ENCODE assay signal across 16 cellular contexts in genomic region chr6:33007831-33008395, GRCh38. TPM values are rescaled to one million over a fixed set of nuclear protein-coding genes. Genes with fewer than 3 reads are reported as not detected.
DNase-seq lines count a peak whose midpoint lies in the region; ATAC-seq and TF ChIP-seq lines count a peak whose summit lies in the region.
"Had no signal": no experiment of that assay in that cellular context is flagged by ENCODE, and none has a peak within 500 bp of the region (broad histone marks: within the 10 kb centered on the region; RNA-seq: fewer than 3 reads in every experiment).

No MANE protein-coding gene starts in this region.

- H2AFZ ChIP-seq in mammary epithelial cell (ENCODE audit: low read depth, low read length) = no peak overlapping the region

- in situ Hi-C loops in mammary epithelial cell (cut with MboI; ENCODE audit: low sequenced_read_pairs in 2 of 2) = loop anchor here in 1 of 2 donors (25.0 kb wide), 1 partner anchor 229 kb away; no protein-coding TSS in a partner anchor

- H3K27me3 ChIP-seq in BLaER1 treated with 17β-estradiol and CSF1 and Interleukin-3, amounts not matched to agents 10 nM and 100 nM = no peaks in the 10 kb centered on the region
- no peaks in the 10 kb centered on the region for H3K27me3 ChIP-seq in GM06990 (replicated peaks; ENCODE audit: control insufficient read depth, insufficient read depth, low read length)
- H3K27me3 ChIP-seq in naive thymus-derived CD4-positive, alpha-beta T cell (ENCODE audit: control insufficient read depth in 2 of 2, insufficient read depth in 2 of 2, low read length in 2 of 2) = no peaks in the 10 kb centered on the region
- H3K27me3 ChIP-seq in mammary epithelial cell (ENCODE audit: insufficient read depth, low read length) = peaks cover 1% of the 10 kb centered on the region

- DNase-seq in GM06990 (ENCODE audit: extremely low read depth, insufficient read length) = no peak
- no peak for DNase-seq in activated B cell treated with CpG ODN at 0.5 μM for 24 hours
- DNase-seq in naive thymus-derived CD4-positive, alpha-beta T cell = no peak
- DNase-seq in NCI-H345 (lab: John Stamatoyannopoulos, UW) = no peak
- DNase-seq in mammary epithelial cell = no peak
- no peak for DNase-seq in NCI-H524 treated with DMSO at 0.1 percent for 48 hours (lab: John Stamatoyannopoulos, UW)
- DNase-seq: activated naive CD8-positive, alpha-beta T cell treated with anti-CD3 and anti-CD28 coated beads, Interleukin-2, amount 10 ng/mL, durations not matched to agents 7 days and 5 days; MG63; right cardiac atrium; T1000 had no signal

- ATAC-seq in activated B cell treated with CpG ODN at 0.5 μM for 24 hours (ENCODE audit: low read depth) = no peak
- ATAC-seq in naive thymus-derived CD4-positive, alpha-beta T cell = no peak
- ATAC-seq: left lobe of liver, Panc1 had no signal

- H3K9me3 ChIP-seq in BLaER1 treated with 17β-estradiol and CSF1 and Interleukin-3, amounts not matched to agents 10 nM and 100 nM (replicated peaks in 1 of 11) = no peaks in the 10 kb centered on the region
- H3K9me3 ChIP-seq in naive thymus-derived CD4-positive, alpha-beta T cell (ENCODE audit: control insufficient read depth in 2 of 3, low read length in 3 of 3) = no peaks in the 10 kb centered on the region
- no peaks in the 10 kb centered on the region for H3K9me3 ChIP-seq in mammary epithelial cell (replicated peaks; ENCODE audit: insufficient read depth, low read length)
- H3K9me3 ChIP-seq: esophagus muscularis mucosa, MG63 had no signal

- peak overlapping the region; percentile 98 for H3K4me3 Mint-ChIP-seq in activated B cell treated with CpG ODN at 0.5 μM for 24 hours
- peak overlapping the region in 8 of 10 donors; percentile 1 to 86 (median 66) for H3K4me3 Mint-ChIP-seq in naive thymus-derived CD4-positive, alpha-beta T cell

- peak overlapping the region in 5 of 11 experiments; percentile 78 to 84 (median 81); a peak in 5 of 22 replicates for H3K9ac ChIP-seq in BLaER1 treated with 17β-estradiol and CSF1 and Interleukin-3, amounts not matched to agents 10 nM and 100 nM
- no peak overlapping the region for H3K9ac ChIP-seq in mammary epithelial cell (ENCODE audit: insufficient read depth, low read length)

- CTCF ChIA-PET in activated B cell treated with CpG ODN at 0.5 μM for 24 hours (lab: Charles Lee) (interaction anchor here (0.9 kb wide), 1 partner anchor 75 kb away, joined by 3 read pairs; no protein-coding TSS in a partner anchor), mammary epithelial cell (lab: Charles Lee; ENCODE audit: low non-redundant PET) (no interaction called here)
- CTCF ChIA-PET in naive thymus-derived CD4-positive, alpha-beta T cell (lab: Charles Lee) = no interaction called here

- POLR2A ChIA-PET in activated B cell treated with CpG ODN at 0.5 μM for 24 hours (lab: Charles Lee) = interaction anchor here (0.5 to 28.8 kb wide), 10 partner anchors 11 to 263 kb away, joined by 3 to 2264 read pairs (median 4); partner anchors contain the start of genes HLA-DMA, HLA-DPA1, HLA-DPB1 and RING1
- POLR2A ChIA-PET in naive thymus-derived CD4-positive, alpha-beta T cell (lab: Charles Lee) = interaction anchor here (1.2 kb wide), 1 partner anchor 36 kb away, joined by 4 read pairs; no protein-coding TSS in a partner anchor

- H3K27ac Mint-ChIP-seq in activated B cell treated with CpG ODN at 0.5 μM for 24 hours = peak overlapping the region; percentile 95
- peak overlapping the region in 4 of 9 donors; percentile 38 to 73 (median 62) for H3K27ac Mint-ChIP-seq in naive thymus-derived CD4-positive, alpha-beta T cell
- H3K27ac Mint-ChIP-seq: activated naive CD8-positive, alpha-beta T cell treated with anti-CD3 and anti-CD28 coated beads, Interleukin-2, amount 10 ng/mL, durations not matched to agents 7 days and 5 days had no signal

- H4K20me1 ChIP-seq in BLaER1 treated with 17β-estradiol and CSF1 and Interleukin-3, amounts not matched to agents 10 nM and 100 nM = no peaks in the 10 kb centered on the region
- H4K20me1 ChIP-seq in mammary epithelial cell (ENCODE audit: insufficient read depth, low read length) = no peaks in the 10 kb centered on the region

- peak overlapping the region in 2 of 10 experiments; percentile 75 to 77; a peak in 1 of 20 replicates for H3K4me3 ChIP-seq in BLaER1 treated with 17β-estradiol and CSF1 and Interleukin-3, amounts not matched to agents 10 nM and 100 nM
- H3K4me3 ChIP-seq in GM06990 (replicated peaks; ENCODE audit: low read depth, low read length) (peak overlapping the region; percentile 80), mammary epithelial cell (replicated peaks in 1 of 3; ENCODE audit: insufficient read depth in 1 of 3, low read depth in 2 of 3, low read length in 3 of 3) (no peak overlapping the region)
- no peak overlapping the region for H3K4me3 ChIP-seq in naive thymus-derived CD4-positive, alpha-beta T cell (ENCODE audit: low read length)
- H3K4me3 ChIP-seq: esophagus muscularis mucosa, MG63 had no signal

- no peaks in the 10 kb centered on the region for H3K9me3 Mint-ChIP-seq in activated B cell treated with CpG ODN at 0.5 μM for 24 hours
- H3K9me3 Mint-ChIP-seq in naive thymus-derived CD4-positive, alpha-beta T cell = peaks cover 0 to 2% (median 0%) of the 10 kb centered on the region in 11 donors
- H3K9me3 Mint-ChIP-seq: activated naive CD8-positive, alpha-beta T cell treated with anti-CD3 and anti-CD28 coated beads, Interleukin-2, amount 10 ng/mL, durations not matched to agents 7 days and 5 days had no signal

- peaks cover 57% of the 10 kb centered on the region for H3K4me1 Mint-ChIP-seq in activated B cell treated with CpG ODN at 0.5 μM for 24 hours
- peaks cover 11 to 22% (median 15%) of the 10 kb centered on the region in 7 donors for H3K4me1 Mint-ChIP-seq in naive thymus-derived CD4-positive, alpha-beta T cell

- no peak for TF ChIP-seq CTCF in GM06990 (IDR thresholded peaks at IDR 0.05; ENCODE audit: insufficient read depth, low read length, poor library complexity, severe bottlenecking)
- TF ChIP-seq CTCF in activated B cell treated with CpG ODN at 0.5 μM for 24 hours (IDR thresholded peaks at IDR 0.05) = no peak
- no peak for TF ChIP-seq CTCF in mammary epithelial cell (conservative IDR thresholded peaks at IDR 0.05 in 1 of 2, IDR thresholded peaks at IDR 0.05 in 1 of 2; ENCODE audit: extremely low read depth in 1 of 2, insufficient read depth in 1 of 2, low read depth in 1 of 2, low read length in 2 of 2)

- H3K4me2 ChIP-seq in BLaER1 treated with 17β-estradiol and CSF1 and Interleukin-3, amounts not matched to agents 10 nM and 100 nM = peak overlapping the region in 8 of 11 experiments; percentile 77 to 98 (median 90); a peak in 16 of 22 replicates
- H3K4me2 ChIP-seq in mammary epithelial cell (ENCODE audit: insufficient read depth, low read depth, low read length) = no peak overlapping the region

- H3K36me3 Mint-ChIP-seq in activated B cell treated with CpG ODN at 0.5 μM for 24 hours (ENCODE audit: low read depth) = peaks cover 61% of the 10 kb centered on the region
- H3K36me3 Mint-ChIP-seq in naive thymus-derived CD4-positive, alpha-beta T cell = no peaks in the 10 kb centered on the region
- H3K36me3 Mint-ChIP-seq: activated naive CD8-positive, alpha-beta T cell treated with anti-CD3 and anti-CD28 coated beads, Interleukin-2, amount 10 ng/mL, durations not matched to agents 7 days and 5 days had no signal

- dilution Hi-C loops in mammary epithelial cell (cut with HindIII; ENCODE audit: low sequenced_read_pairs) = no loop called here

- intact Hi-C loops in activated B cell treated with CpG ODN at 0.5 μM for 24 hours (cut with micrococcal nuclease) (loop anchor here (2.0 to 10.0 kb wide), 3 partner anchors 35 to 407 kb away; partner anchors contain the start of genes CUTA, PHF1, RXRB and SLC39A7), mammary epithelial cell (cut with micrococcal nuclease) (no loop called here)
- intact Hi-C loops in naive thymus-derived CD4-positive, alpha-beta T cell (cut with micrococcal nuclease) = no loop called here

- H3K27ac ChIP-seq in BLaER1 treated with 17β-estradiol and CSF1 and Interleukin-3, amounts not matched to agents 10 nM and 100 nM = peak overlapping the region in 4 of 11 experiments; percentile 80 to 86 (median 82); a peak in 5 of 22 replicates
- no peak overlapping the region for H3K27ac ChIP-seq in naive thymus-derived CD4-positive, alpha-beta T cell (ENCODE audit: low read depth, low read length)
- no peak overlapping the region for H3K27ac ChIP-seq in mammary epithelial cell (ENCODE audit: insufficient read depth, low read depth, low read length)
- H3K27ac ChIP-seq: esophagus muscularis mucosa had no signal

- peaks cover 13 to 37% (median 29%) of the 10 kb centered on the region in 10 experiments for H3K4me1 ChIP-seq in BLaER1 treated with 17β-estradiol and CSF1 and Interleukin-3, amounts not matched to agents 10 nM and 100 nM
- peaks cover 0 to 14% of the 10 kb centered on the region in 2 donors for H3K4me1 ChIP-seq in naive thymus-derived CD4-positive, alpha-beta T cell (ENCODE audit: control insufficient read depth in 2 of 2, insufficient read depth in 2 of 2, low read length in 2 of 2)
- H3K4me1 ChIP-seq in mammary epithelial cell (ENCODE audit: insufficient read depth, low read length) = no peaks in the 10 kb centered on the region

- no TSS peak for BruUV-seq in mammary epithelial cell (replicated peaks; lab: Mats Ljungman, UMichigan)

- no peaks in the 10 kb centered on the region for H3K27me3 Mint-ChIP-seq in activated B cell treated with CpG ODN at 0.5 μM for 24 hours
- peaks cover 0 to 47% (median 8%) of the 10 kb centered on the region in 5 donors for H3K27me3 Mint-ChIP-seq in naive thymus-derived CD4-positive, alpha-beta T cell

- WGBS in mammary epithelial cell (ENCODE audit: low coverage, missing lambda C conversion rate) = 81% methylated on average over 15 of the region's 26 CpGs

- peaks cover 0 to 30% (median 26%) of the 10 kb centered on the region in 11 experiments; a peak in 16 of 22 replicates for H3K36me3 ChIP-seq in BLaER1 treated with 17β-estradiol and CSF1 and Interleukin-3, amounts not matched to agents 10 nM and 100 nM
- H3K36me3 ChIP-seq in GM06990 (ENCODE audit: control insufficient read depth, insufficient read depth, low read length) (peaks cover 14% of the 10 kb centered on the region), mammary epithelial cell (ENCODE audit: insufficient read depth, low read length) (no peaks in the 10 kb centered on the region)
- no peaks in the 10 kb centered on the region for H3K36me3 ChIP-seq in naive thymus-derived CD4-positive, alpha-beta T cell (ENCODE audit: control insufficient read depth in 2 of 3, insufficient read depth in 3 of 3, low read length in 3 of 3)
- H3K36me3 ChIP-seq: esophagus muscularis mucosa, MG63 had no signal

- no peaks in the 10 kb centered on the region for H3K79me2 ChIP-seq in mammary epithelial cell (ENCODE audit: insufficient read depth, low read length)

RNA-seq across cellular contexts. Expression of gene HLA-DOA, which starts 1.5 kb away (rescaled TPM):
- total RNA-seq in activated B cell treated with CpG ODN at 0.5 μM for 24 hours (153 and 167 TPM in 2 replicates), mammary epithelial cell (under 1 TPM in 1 of 2 donors, not detected in 1; 0.33 TPM)
- 10 to 100 TPM in 1 of 5 experiments, 1 to 10 TPM in 4; 3.0 to 10.5 (median 5.4) TPM for total RNA-seq in naive thymus-derived CD4-positive, alpha-beta T cell
- polyA plus RNA-seq in naive thymus-derived CD4-positive, alpha-beta T cell = 1 to 10 TPM; 4.6 to 6.7 TPM
- polyA plus RNA-seq in mammary epithelial cell = 0.18 TPM
- polyA minus RNA-seq in mammary epithelial cell = not detected
- total RNA-seq: bronchial epithelial cell, osteocyte had no signal

RNA-seq across cellular contexts. Expression of gene BRD2, which starts 39.5 kb away (rescaled TPM):
- total RNA-seq in activated B cell treated with CpG ODN at 0.5 μM for 24 hours (347 and 370 TPM in 2 replicates), mammary epithelial cell (100 to 1,000 TPM; 114 to 245 TPM)
- 100 to 1,000 TPM; 275 to 391 (median 360) TPM for total RNA-seq in naive thymus-derived CD4-positive, alpha-beta T cell
- polyA plus RNA-seq in naive thymus-derived CD4-positive, alpha-beta T cell = 10 to 100 TPM; 33.4 to 82.6 TPM
- 122 TPM for polyA plus RNA-seq in mammary epithelial cell
- polyA minus RNA-seq in mammary epithelial cell = 102 TPM

RNA-seq across cellular contexts. Expression of gene HLA-DMA, which starts 55.0 kb away (rescaled TPM):
- total RNA-seq in activated B cell treated with CpG ODN at 0.5 μM for 24 hours (371 and 387 TPM in 2 replicates), mammary epithelial cell (1 to 10 TPM; 1.5 to 1.7 TPM)
- 100 to 1,000 TPM in 1 of 5 experiments, 10 to 100 TPM in 4; 12.5 to 120 (median 29.6) TPM for total RNA-seq in naive thymus-derived CD4-positive, alpha-beta T cell
- polyA plus RNA-seq in naive thymus-derived CD4-positive, alpha-beta T cell = 10 to 100 TPM; 19.3 to 25.6 TPM
- 1.7 TPM for polyA plus RNA-seq in mammary epithelial cell
- polyA minus RNA-seq in mammary epithelial cell = 6.2 TPM

Comparison
In these comparisons a context has a peak if more than half of its experiments do, and no peak if none do; other contexts are left out.
1. RNA of gene HLA-DOA, which starts 1.5 kb away (total RNA-seq): 153 to 167 TPM in activated B cell treated with CpG ODN at 0.5 μM for 24 hours; 3.0 to 10.5 TPM in naive thymus-derived CD4-positive, alpha-beta T cell and 0.33 TPM in mammary epithelial cell; every median in the first group is over 10 times any median in the second.
2. RNA of gene HLA-DMA, which starts 55.0 kb away (total RNA-seq): 371 to 387 TPM in activated B cell treated with CpG ODN at 0.5 μM for 24 hours and 12.5 to 120 TPM in naive thymus-derived CD4-positive, alpha-beta T cell; 1.5 to 1.7 TPM in mammary epithelial cell; every median in the first group is over 4 times any median in the second.